14 cellular contexts compared by ENCODE assay signal in genomic region chr1:91651243-91651642, GRCh38.
A peak's percentile ranks its signal among the peaks of the same experiment; 100 is the strongest.
DNase-seq lines count a peak whose midpoint lies in the region; ATAC-seq and TF ChIP-seq lines count a peak whose summit lies in the region.
"Had no signal": no experiment of that assay in that cellular context is flagged by ENCODE, and none has a peak within 500 bp of the region (broad histone marks: within the 10 kb centered on the region; RNA-seq: fewer than 3 reads in every experiment).

No MANE protein-coding gene starts in this region.

- H3K27me3 ChIP-seq in esophagus squamous epithelium (no peaks in the 10 kb centered on the region), neuronal stem cell (ENCODE audit: control insufficient read depth in 3 of 3, insufficient read depth in 3 of 3, low read depth in 1 of 3, low read length in 3 of 3) (peaks cover 0 to 2% (median 0%) of the 10 kb centered on the region in 3 experiments), thoracic aorta (replicated peaks; ENCODE audit: insufficient read depth) (no peaks in the 10 kb centered on the region)

- H4K8ac ChIP-seq in neuronal stem cell (ENCODE audit: low read depth, low read length): no peak overlapping the region

- H3K4me2 ChIP-seq in neuronal stem cell (ENCODE audit: insufficient read depth, low read length, poor library complexity, severe bottlenecking): no peak overlapping the region

- H3K18ac ChIP-seq in neuronal stem cell (ENCODE audit: low read length): no peak overlapping the region

- H3K4me1 ChIP-seq in esophagus squamous epithelium: peaks cover 0 to 22% (median 11%) of the 10 kb centered on the region in 3 donors
- H3K4me1 ChIP-seq in neuronal stem cell (ENCODE audit: control insufficient read depth in 2 of 2, insufficient read depth in 1 of 2, low read depth in 1 of 2, low read length in 2 of 2): peaks cover 0 to 3% of the 10 kb centered on the region in 2 donors
- peaks cover 3 to 25% of the 10 kb centered on the region in 2 donors for H3K4me1 ChIP-seq in thoracic aorta (ENCODE audit: control insufficient read depth in 1 of 2, low read depth in 2 of 2)
- H3K4me1 ChIP-seq: parathyroid adenoma had no signal

- H3K4me3 ChIP-seq in esophagus squamous epithelium (no peak overlapping the region), neuronal stem cell (ENCODE audit: low read length in 2 of 2) (no peak overlapping the region), thoracic aorta (no peak overlapping the region)
- H3K4me3 ChIP-seq: GM12878 had no signal

- no peaks in the 10 kb centered on the region for H3K79me1 ChIP-seq in neuronal stem cell (ENCODE audit: low read depth, low read length)

- ATAC-seq in thoracic aorta (ENCODE audit: insufficient number of reproducible peaks, low FRiP score, low read depth): no peak
- ATAC-seq: GM12878 had no signal

- H3K9ac ChIP-seq in neuronal stem cell (ENCODE audit: low read depth, low read length, poor library complexity): no peak overlapping the region
- H3K9ac ChIP-seq: parathyroid adenoma had no signal

- H3K9me3 ChIP-seq in esophagus squamous epithelium (no peaks in the 10 kb centered on the region), neuronal stem cell (replicated peaks in 1 of 2; ENCODE audit: control insufficient read depth in 2 of 2, insufficient read depth in 1 of 2, low read depth in 1 of 2, low read length in 2 of 2) (peaks cover 0 to 8% of the 10 kb centered on the region in 2 donors), thoracic aorta (no peaks in the 10 kb centered on the region)

- WGBS in esophagus squamous epithelium, 2 donors: 70 to 91% methylated on average over 3 to 4 of the region's 4 CpGs
- WGBS in neuronal stem cell (ENCODE audit: extremely low coverage in 2 of 2, insufficient read length in 2 of 2, insufficient replicate concordance in 1 of 2), 2 donors: no CpG with 5 or more reads among the region's 4 CpGs

- intact Hi-C loops in esophagus squamous epithelium (cut with DNase I): no loop called here

- no peak overlapping the region for H2BK12ac ChIP-seq in neuronal stem cell (ENCODE audit: low read length)

- no peak overlapping the region for H2AK5ac ChIP-seq in neuronal stem cell (ENCODE audit: low read depth, low read length)

- TF ChIP-seq POLR2A in esophagus squamous epithelium (IDR thresholded peaks at IDR 0.05): no peak

- H3K27ac ChIP-seq in VCaP (peak overlapping the region; percentile 33; the same call in 1 of the 2 replicates), esophagus squamous epithelium (peak overlapping the region; percentile 30 to 83 (median 74)), neuronal stem cell (replicated peaks; ENCODE audit: low read length) (no peak overlapping the region), thoracic aorta (peak overlapping the region; percentile 49 to 69)
- H3K27ac ChIP-seq: C4-2B, parathyroid adenoma had no signal

- H3K23ac ChIP-seq in neuronal stem cell (ENCODE audit: low read depth, low read length, poor library complexity): no peak overlapping the region

- H3K4ac ChIP-seq in neuronal stem cell (ENCODE audit: low read length): no peak overlapping the region

- DNase-seq in esophagus squamous epithelium (lab: John Stamatoyannopoulos, UW) (no peak), neuronal stem cell (ENCODE audit: low spot score) (no peak), thoracic aorta (ENCODE audit: low spot score) (no peak), DMS53 treated with DMSO at 0.1 percent for 48 hours (lab: John Stamatoyannopoulos, UW; ENCODE audit: unreplicated experiment) (no peak), iPS-NIHi7 (ENCODE audit: extremely low spot score) (no peak), NCI-H2196 treated with DMSO at 0.1 percent for 48 hours (lab: John Stamatoyannopoulos, UW; ENCODE audit: unreplicated experiment) (no peak)
- no peak for DNase-seq in activated CD4-positive, CD25-positive, alpha-beta regulatory T cell (lab: John Stamatoyannopoulos, UW)
- DNase-seq: NCI-H146; NCI-H526; stimulated activated CD4-positive, alpha-beta T cell treated with anti-CD3 and anti-CD28 coated beads, Interleukin-2, amount 100 ng/mL, for 48 hours had no signal

- H2BK5ac ChIP-seq in neuronal stem cell (ENCODE audit: low read length): no peak overlapping the region

- H2BK120ac ChIP-seq in neuronal stem cell (ENCODE audit: low read depth, low read length): no peak overlapping the region

- no peak overlapping the region for H2AFZ ChIP-seq in neuronal stem cell (ENCODE audit: low read length)
- H2AFZ ChIP-seq: parathyroid adenoma had no signal

- no peak for TF ChIP-seq CTCF in VCaP (conservative IDR thresholded peaks at IDR 0.05)
- no peak for TF ChIP-seq CTCF in esophagus squamous epithelium (IDR thresholded peaks at IDR 0.05)
- no peak for TF ChIP-seq CTCF in thoracic aorta (IDR thresholded peaks at IDR 0.05)

- H2BK15ac ChIP-seq in neuronal stem cell (ENCODE audit: low read length): peak overlapping the region; percentile 27

- no peak overlapping the region for H3K14ac ChIP-seq in neuronal stem cell (ENCODE audit: low read length)

- no peak overlapping the region for H4K91ac ChIP-seq in neuronal stem cell (ENCODE audit: low read depth, low read length, poor library complexity)

- H3K36me3 ChIP-seq in esophagus squamous epithelium: no peaks in the 10 kb centered on the region
- no peaks in the 10 kb centered on the region for H3K36me3 ChIP-seq in neuronal stem cell (replicated peaks in 1 of 2; ENCODE audit: control insufficient read depth in 2 of 2, insufficient read depth in 2 of 2, low read length in 2 of 2)
- no peaks in the 10 kb centered on the region for H3K36me3 ChIP-seq in thoracic aorta
